15 cellular contexts compared by ENCODE assay signal in genomic region chr12:130920711-130921381, GRCh38. TPM values are rescaled to one million over a fixed set of nuclear protein-coding genes. Genes with fewer than 3 reads are reported as not detected.
A peak's percentile ranks its signal among the peaks of the same experiment; 100 is the strongest.
DNase-seq lines count a peak whose midpoint lies in the region; ATAC-seq lines count a peak whose summit lies in the region.
"Had no signal": no experiment of that assay in that cellular context is flagged by ENCODE, and none has a peak within 500 bp of the region (broad histone marks: within the 10 kb centered on the region; RNA-seq: fewer than 3 reads in every experiment).

No MANE protein-coding gene starts in this region.

- intact Hi-C loops in Right ventricle myocardium superior (cut with DNase I) (no loop called here), sciatic nerve (cut with DNase I) (no loop called here)

- DNase-seq in AG08395 (ENCODE audit: low spot score) (peak; percentile 84), NCI-H460 (ENCODE audit: extremely low read depth, low read depth) (peak; percentile 98), Right ventricle myocardium superior (peak; percentile 86), sciatic nerve (ENCODE audit: low spot score) (peak; percentile 84), immature natural killer cell (no peak), DMS 273 treated with DMSO at 0.1 percent for 48 hours (lab: John Stamatoyannopoulos, UW) (no peak)
- DNase-seq: NCI-H2171; stimulated activated CD4-positive, alpha-beta T cell treated with anti-CD3 and anti-CD28 coated beads, Interleukin-12 subunit alpha, Interleukin-12 subunit beta, amount 100 ng/mL, for 4 hours had no signal

- no peak overlapping the region for H3K27ac Mint-ChIP-seq in immature natural killer cell
- H3K27ac Mint-ChIP-seq: neural progenitor cell, type B pancreatic cell had no signal

- H3K4me1 Mint-ChIP-seq in immature natural killer cell = peaks cover 0 to 7% of the 10 kb centered on the region in 2 donors

- H3K4me3 Mint-ChIP-seq in immature natural killer cell = no peak overlapping the region
- H3K4me3 Mint-ChIP-seq: type B pancreatic cell had no signal

- peaks cover 0 to 2% (median 0%) of the 10 kb centered on the region in 6 donors for H3K9me3 Mint-ChIP-seq in immature natural killer cell
- H3K9me3 Mint-ChIP-seq: type B pancreatic cell had no signal

- ATAC-seq in Right ventricle myocardium superior (ENCODE audit: poor library complexity) (peak; percentile 76), sciatic nerve (peak; percentile 82), GM18867 (IDR thresholded peaks at IDR 0.05; ENCODE audit: unreplicated experiment) (no peak), GM21825 (IDR thresholded peaks at IDR 0.05; ENCODE audit: unreplicated experiment) (no peak)
- ATAC-seq: activated CD4-positive, CD25-positive, alpha-beta regulatory T cell treated with anti-CD3 and anti-CD28 coated beads, Interleukin-2, amount 50 U/mL, for 24 hours; left lobe of liver had no signal

- H3K36me3 Mint-ChIP-seq in immature natural killer cell = no peaks in the 10 kb centered on the region
- H3K36me3 Mint-ChIP-seq: neural progenitor cell, type B pancreatic cell had no signal

- peaks cover 7 to 10% (median 9%) of the 10 kb centered on the region in 3 donors for H3K27me3 Mint-ChIP-seq in immature natural killer cell (ENCODE audit: low read depth in 3 of 3)

RNA-seq across cellular contexts. Expression of gene ADGRD1, which starts 32.9 kb away (rescaled TPM):
- 206 and 239 TPM in 2 replicates for total RNA-seq in NCI-H460 (2014; rRNA removed; shearing (Covaris generic))
- polyA plus RNA-seq in NCI-H460 (2014; cell fraction: nucleus; rRNA removed) = 79.5 and 93.7 TPM in 2 replicates
- total RNA-seq in Right ventricle myocardium superior = 86.1 TPM
- 224 TPM for total RNA-seq in sciatic nerve
- polyA plus RNA-seq in immature natural killer cell = not detected
- total RNA-seq: M059J had no signal

RNA-seq across cellular contexts. Expression of gene RAN, which starts 49.0 kb away (rescaled TPM):
- total RNA-seq in NCI-H460 (2014; rRNA removed; shearing (Covaris generic)) = 2,323 and 2,507 TPM in 2 replicates
- 620 and 789 TPM in 2 replicates for polyA plus RNA-seq in NCI-H460 (2014; cell fraction: nucleus; rRNA removed)
- total RNA-seq in Right ventricle myocardium superior = 225 TPM
- 223 TPM for total RNA-seq in sciatic nerve
- 100 to 1,000 TPM; 428 to 585 (median 478) TPM for polyA plus RNA-seq in immature natural killer cell

Comparison
In these comparisons a context has a peak if more than half of its experiments do, and no peak if none do; other contexts are left out.
1. DNase-seq: peak in AG08395 (single experiment), NCI-H460 (single experiment), Right ventricle myocardium superior (single experiment) and sciatic nerve (single experiment); none in immature natural killer cell (0 of 3) and DMS 273 treated with DMSO at 0.1 percent for 48 hours (single experiment).
2. ATAC-seq: peak in Right ventricle myocardium superior (single experiment) and sciatic nerve (single experiment); none in GM18867 (single experiment) and GM21825 (single experiment).
3. RNA of gene RAN, which starts 49.0 kb away (total RNA-seq): 2,323 to 2,507 TPM in NCI-H460; 225 TPM in Right ventricle myocardium superior (single experiment) and 223 TPM in sciatic nerve (single experiment); every median in the first group is over 10 times any median in the second.